In genomic region chr12:42323856-42324255, GRCh38 we compare ENCODE assay signal across 19 cellular contexts. TPM values are rescaled to one million over a fixed set of nuclear protein-coding genes. Genes with fewer than 3 reads are reported as not detected.
DNase-seq lines count a peak whose midpoint lies in the region; ATAC-seq and TF ChIP-seq lines count a peak whose summit lies in the region.
"Had no signal": no experiment of that assay in that cellular context is flagged by ENCODE, and none has a peak within 500 bp of the region (broad histone marks: within the 10 kb centered on the region; RNA-seq: fewer than 3 reads in every experiment).

No MANE protein-coding gene starts in this region.

- H3K4me3 Mint-ChIP-seq in activated T-cell treated with anti-CD3 and anti-CD28 coated beads, Interleukin-2, amount 50 U/mL, for 24 hours = no peak overlapping the region
- H3K4me3 Mint-ChIP-seq in brain (peak overlapping the region in 3 of 5 experiments; percentile 10 to 39 (median 38)), neural crest cell (peak overlapping the region; percentile 35)
- H3K4me3 Mint-ChIP-seq: CD8-positive, alpha-beta T cell had no signal

- peaks cover 61% of the 10 kb centered on the region for H3K36me3 Mint-ChIP-seq in activated T-cell treated with anti-CD3 and anti-CD28 coated beads, Interleukin-2, amount 50 U/mL, for 24 hours (ENCODE audit: low read depth)
- H3K36me3 Mint-ChIP-seq in brain (peaks cover 39% of the 10 kb centered on the region), neural crest cell (ENCODE audit: low read depth) (peaks cover 6% of the 10 kb centered on the region)

- peak overlapping the region in 1 of 4 donors; percentile 84 for H3K4me3 ChIP-seq in stomach
- H3K4me3 ChIP-seq in heart left ventricle = no peak overlapping the region
- H3K4me3 ChIP-seq in suprapubic skin = no peak overlapping the region
- H3K4me3 ChIP-seq: BLaER1 had no signal

- ATAC-seq in GM19463 (IDR thresholded peaks at IDR 0.05; ENCODE audit: unreplicated experiment) (no peak), heart left ventricle (no peak)
- ATAC-seq: CD8-positive, alpha-beta T cell; GM23338; HCT116 had no signal

- DNase-seq in activated T-cell treated with anti-CD3 and anti-CD28 coated beads, Interleukin-2, amount 50 U/mL, for 24 hours = no peak
- no peak for DNase-seq in activated T-cell treated with anti-CD3 and anti-CD28 coated beads for 4 hours
- no peak for DNase-seq in neural crest cell (ENCODE audit: low read depth, low spot score)
- DNase-seq in stomach = no peak
- DNase-seq in heart left ventricle = no peak
- DNase-seq in suprapubic skin (ENCODE audit: low spot score in 2 of 2) = no peak
- DNase-seq: Caco-2; CD4-positive, CD25-positive, alpha-beta regulatory T cell; CD8-positive, alpha-beta T cell; DMS153; DND-41; H9 had no signal

- H3K27me3 Mint-ChIP-seq in activated T-cell treated with anti-CD3 and anti-CD28 coated beads, Interleukin-2, amount 50 U/mL, for 24 hours = no peaks in the 10 kb centered on the region
- peaks cover 13% of the 10 kb centered on the region for H3K27me3 Mint-ChIP-seq in brain
- H3K27me3 Mint-ChIP-seq in neural crest cell (ENCODE audit: low read depth) = no peaks in the 10 kb centered on the region
- H3K27me3 Mint-ChIP-seq: B cell; CD4-positive, CD25-positive, alpha-beta regulatory T cell had no signal

- H3K4me1 ChIP-seq in stomach = peaks cover 18 to 51% (median 42%) of the 10 kb centered on the region in 4 donors
- peaks cover 4 to 37% (median 25%) of the 10 kb centered on the region in 12 donors for H3K4me1 ChIP-seq in heart left ventricle
- peaks cover 34% of the 10 kb centered on the region for H3K4me1 ChIP-seq in suprapubic skin

- H3K27me3 ChIP-seq in stomach (no peaks in the 10 kb centered on the region), heart left ventricle (no peaks in the 10 kb centered on the region), suprapubic skin (no peaks in the 10 kb centered on the region)
- H3K27me3 ChIP-seq: BLaER1 had no signal

- no peaks in the 10 kb centered on the region for H3K9me3 Mint-ChIP-seq in activated T-cell treated with anti-CD3 and anti-CD28 coated beads, Interleukin-2, amount 50 U/mL, for 24 hours
- H3K9me3 Mint-ChIP-seq in brain (no peaks in the 10 kb centered on the region), neural crest cell (no peaks in the 10 kb centered on the region)
- H3K9me3 Mint-ChIP-seq: CD4-positive, CD25-positive, alpha-beta regulatory T cell; CD8-positive, alpha-beta T cell; GM23338; H9 had no signal

- intact Hi-C loops in stomach (cut with DNase I; ENCODE audit: low total_unique reads) = loop anchor here (10.0 kb wide), 1 partner anchor 79 kb away; no protein-coding TSS in a partner anchor
- intact Hi-C loops in heart left ventricle (cut with DNase I) = loop anchor here in 3 of 10 donors (5.0 to 10.0 kb wide), 2 partner anchors 87 to 89 kb away; partner anchors contain the start of gene YAF2 (in 3 of the 3)

- peak overlapping the region; percentile 48 for H3K27ac Mint-ChIP-seq in activated T-cell treated with anti-CD3 and anti-CD28 coated beads, Interleukin-2, amount 50 U/mL, for 24 hours
- H3K27ac Mint-ChIP-seq in brain = no peak overlapping the region
- H3K27ac Mint-ChIP-seq in neural crest cell (ENCODE audit: unreplicated experiment) = no peak overlapping the region
- H3K27ac Mint-ChIP-seq: B cell, GM23338, H9 had no signal

- H3K36me3 ChIP-seq in stomach (peaks cover 0 to 28% (median 21%) of the 10 kb centered on the region in 4 donors), heart left ventricle (peaks cover 0 to 44% (median 28%) of the 10 kb centered on the region in 9 donors), suprapubic skin (peaks cover 18% of the 10 kb centered on the region)

- TF ChIP-seq EP300 in stomach (IDR thresholded peaks at IDR 0.05) = no peak
- TF ChIP-seq EP300 in suprapubic skin (IDR thresholded peaks at IDR 0.05) = no peak

- peaks cover 32% of the 10 kb centered on the region for H3K4me1 Mint-ChIP-seq in activated T-cell treated with anti-CD3 and anti-CD28 coated beads, Interleukin-2, amount 50 U/mL, for 24 hours (ENCODE audit: low read depth)
- H3K4me1 Mint-ChIP-seq in brain (peaks cover 51% of the 10 kb centered on the region), neural crest cell (peaks cover 39% of the 10 kb centered on the region)

- TF ChIP-seq CTCF in brain (conservative IDR thresholded peaks at IDR 0.05) (no peak), neural crest cell (conservative IDR thresholded peaks at IDR 0.05) (no peak), stomach (IDR thresholded peaks at IDR 0.05) (no peak), heart left ventricle (IDR thresholded peaks at IDR 0.05) (no peak), suprapubic skin (IDR thresholded peaks at IDR 0.05) (no peak)

- TF ChIP-seq POLR2A in stomach (IDR thresholded peaks at IDR 0.05) (no peak), heart left ventricle (IDR thresholded peaks at IDR 0.05) (no peak), suprapubic skin (IDR thresholded peaks at IDR 0.05) (no peak)

- WGBS in stomach, 5 donors = 38 to 61% (median 54%) methylated on average over 6 of the region's 6 CpGs
- WGBS in heart left ventricle, 4 donors = 84 to 92% (median 86%) methylated on average over 6 of the region's 6 CpGs
- WGBS in suprapubic skin = 93% methylated on average over 6 of the region's 6 CpGs

- H3K27ac ChIP-seq in stomach = peak overlapping the region; percentile 57 to 96 (median 93)
- no peak overlapping the region for H3K27ac ChIP-seq in heart left ventricle
- H3K27ac ChIP-seq in suprapubic skin = no peak overlapping the region
- H3K27ac ChIP-seq: BLaER1, C4-2B had no signal

- H3K9me3 ChIP-seq in stomach = no peaks in the 10 kb centered on the region
- H3K9me3 ChIP-seq in heart left ventricle = no peaks in the 10 kb centered on the region
- H3K9me3 ChIP-seq in suprapubic skin = no peaks in the 10 kb centered on the region
- H3K9me3 ChIP-seq: BLaER1, Caco-2 had no signal

RNA-seq across cellular contexts. Expression of gene ZCRB1, which starts 2.0 kb away (rescaled TPM):
- polyA plus RNA-seq in brain (ENCODE audit: insufficient read depth, low read depth, low replicate concordance) (65.3 TPM), stomach (10 to 100 TPM; 46.6 to 97.5 (median 48.3) TPM), heart left ventricle (10 to 100 TPM; 28.1 to 41.2 TPM)
- total RNA-seq in neural crest cell (59.4 and 65.2 TPM in 2 replicates), stomach (10 to 100 TPM in 3 of 5 donors, 1 to 10 TPM in 1, under 1 TPM in 1; 0.58 to 46.1 (median 20.0) TPM), heart left ventricle (10 to 100 TPM; 30.8 to 69.0 (median 56.2) TPM), suprapubic skin (10 to 100 TPM; 21.3 to 31.0 (median 24.3) TPM)

RNA-seq across cellular contexts. Expression of gene PPHLN1, which starts 2.1 kb away (rescaled TPM):
- 30.7 TPM for polyA plus RNA-seq in brain (ENCODE audit: insufficient read depth, low read depth, low replicate concordance)
- 57.9 and 66.0 TPM in 2 replicates for total RNA-seq in neural crest cell
- total RNA-seq in stomach = 100 to 1,000 TPM in 2 of 5 donors, 10 to 100 TPM in 3; 29.8 to 213 (median 99.5) TPM
- 10 to 100 TPM; 23.5 to 29.6 (median 26.3) TPM for polyA plus RNA-seq in stomach
- total RNA-seq in heart left ventricle = 10 to 100 TPM; 25.5 to 41.1 (median 35.6) TPM
- 10 to 100 TPM; 21.4 to 35.6 TPM for polyA plus RNA-seq in heart left ventricle
- 10 to 100 TPM; 42.0 to 74.3 (median 48.9) TPM for total RNA-seq in suprapubic skin

Comparison
In these comparisons a context has a peak if more than half of its experiments do, and no peak if none do; other contexts are left out.
1. H3K27ac ChIP-seq: peak in stomach (5 of 5); none in heart left ventricle (0 of 12) and suprapubic skin (single experiment).